24 cellular contexts compared by ENCODE assay signal in genomic region chr10:125989791-125990190, GRCh38.
"Had no signal": no experiment of that assay in that cellular context is flagged by ENCODE, and none has a peak within 500 bp of the region (broad histone marks: within the 10 kb centered on the region; RNA-seq: fewer than 3 reads in every experiment).

No MANE protein-coding gene starts in this region.

- H3K4me3 Mint-ChIP-seq: dendritic cell treated with granulocyte-macrophage colony-stimulating factor and Interleukin-4, amounts not matched to agents 40 ng/mL and 50 ng/mL, for 4 days; effector memory CD8-positive, alpha-beta T cell; endodermal cell had no signal

- H3K4me3 ChIP-seq: colonic mucosa, coronary artery, dorsolateral prefrontal cortex, esophagus muscularis mucosa, esophagus squamous epithelium, gastrocnemius medialis, gastroesophageal sphincter, heart left ventricle, heart right ventricle had no signal

- H3K4me1 ChIP-seq: colonic mucosa, esophagus muscularis mucosa, esophagus squamous epithelium, foreskin keratinocyte, gastrocnemius medialis, gastroesophageal sphincter, heart left ventricle, heart right ventricle had no signal

- H3K27ac Mint-ChIP-seq: endodermal cell had no signal

- H3K9me3 ChIP-seq: colonic mucosa, esophagus muscularis mucosa, esophagus squamous epithelium, gastrocnemius medialis, gastroesophageal sphincter, heart left ventricle, heart right ventricle had no signal

- H3K27ac ChIP-seq: colonic mucosa, coronary artery, dorsolateral prefrontal cortex, epithelial cell of prostate, esophagus muscularis mucosa, esophagus squamous epithelium, foreskin keratinocyte, gastrocnemius medialis, gastroesophageal sphincter, heart left ventricle, heart right ventricle had no signal

- H3K9me3 Mint-ChIP-seq: effector memory CD8-positive, alpha-beta T cell had no signal

- H3K36me3 ChIP-seq: colonic mucosa, esophagus muscularis mucosa, esophagus squamous epithelium, gastrocnemius medialis, gastroesophageal sphincter, heart left ventricle, heart right ventricle had no signal

- DNase-seq: colonic mucosa; cortex of kidney; dermis blood vessel endothelial cell; dorsolateral prefrontal cortex; effector CD4-positive, alpha-beta T cell; effector CD8-positive, alpha-beta T cell; effector memory CD4-positive, alpha-beta T cell; effector memory CD8-positive, alpha-beta T cell; endodermal cell; erythroblast; esophagus squamous epithelium; foreskin fibroblast; foreskin keratinocyte; foreskin melanocyte; gastrocnemius medialis; glutamatergic neuron; head of caudate nucleus; heart right ventricle had no signal

- H3K27me3 ChIP-seq: colonic mucosa, dorsolateral prefrontal cortex, esophagus muscularis mucosa, esophagus squamous epithelium, foreskin keratinocyte, gastrocnemius medialis, gastroesophageal sphincter, heart left ventricle had no signal
